In genomic region chr7:55016746-55017090, GRCh38 we compare ENCODE assay signal across 25 cellular contexts. TPM values are rescaled to one million over a fixed set of nuclear protein-coding genes. Genes with fewer than 3 reads are reported as not detected.
"Had no signal": no experiment of that assay in that cellular context is flagged by ENCODE, and none has a peak within 500 bp of the region (broad histone marks: within the 10 kb centered on the region; RNA-seq: fewer than 3 reads in every experiment).

No MANE protein-coding gene starts in this region.

- H3K4me1 Mint-ChIP-seq: immature natural killer cell; mesothelial cell of epicardium; natural killer cell; stimulated activated memory B cell treated with anti-CD40 and anti-IgM and Interleukin-4, amounts not matched to agents 10 μg/mL and 1 μg/mL and 100 μg/mL, for 72 hours; stimulated activated naive CD8-positive, alpha-beta T cell treated with anti-CD3 and anti-CD28 coated beads, Interleukin-15, amount 100 ng/mL, for 72 hours had no signal

- H3K4me3 ChIP-seq: left ventricle myocardium inferior, lung, ovary, right atrium auricular region, right lobe of liver, smooth muscle cell, thyroid gland, upper lobe of right lung had no signal

- H3K9me3 ChIP-seq: ovary, right atrium auricular region, right lobe of liver, thyroid gland, upper lobe of right lung had no signal

- H3K4me2 ChIP-seq: smooth muscle cell had no signal

- H3K27me3 ChIP-seq: ovary, right atrium auricular region, right lobe of liver, thyroid gland had no signal

- ATAC-seq: natural killer cell; right lobe of liver; stimulated activated memory B cell treated with anti-CD40 and anti-IgM and Interleukin-4, amounts not matched to agents 10 μg/mL and 1 μg/mL and 100 μg/mL, for 72 hours; stimulated activated naive CD8-positive, alpha-beta T cell treated with anti-CD3 and anti-CD28 coated beads, Interleukin-15, amount 100 ng/mL, for 72 hours; upper lobe of right lung had no signal

- DNase-seq: hypothalamus; immature natural killer cell; kidney; left ventricle myocardium inferior; mesendoderm; naive B cell; natural killer cell; nucleus accumbens; ovary; right lobe of liver; stimulated activated CD4-positive, alpha-beta T cell treated with anti-CD3 and anti-CD28 coated beads, Interleukin-1b, Interleukin-23, amount 100 ng/mL, for 48 hours; stimulated activated CD4-positive, alpha-beta T cell treated with anti-CD3 and anti-CD28 coated beads, Interleukin-2, amount 100 ng/mL, for 48 hours; stimulated activated CD4-positive, alpha-beta T cell treated with anti-CD3 and anti-CD28 coated beads, Interleukin-4, amount 100 ng/mL, for 4 hours; stimulated activated CD8-positive, alpha-beta memory T cell treated with anti-CD3 and anti-CD28 coated beads, Interleukin-4, amount 100 ng/mL, for 48 hours; stimulated activated naive CD4-positive, alpha-beta T cell treated with Interleukin-2 at 50 U/mL for 16 hours; stimulated activated naive CD8-positive, alpha-beta T cell treated with anti-CD3 and anti-CD28 coated beads, Interleukin-15, amount 100 ng/mL, for 72 hours; substantia nigra; thyroid gland; upper lobe of right lung had no signal

- H3K27ac ChIP-seq: left ventricle myocardium inferior, ovary, right atrium auricular region, upper lobe of right lung had no signal

- H3K36me3 ChIP-seq: left ventricle myocardium inferior, ovary, right atrium auricular region, right lobe of liver, thyroid gland, upper lobe of right lung had no signal

- H3K9me3 Mint-ChIP-seq: stimulated activated naive CD8-positive, alpha-beta T cell treated with anti-CD3 and anti-CD28 coated beads, Interleukin-15, amount 100 ng/mL, for 72 hours had no signal

- H3K4me3 Mint-ChIP-seq: naive B cell; natural killer cell; stimulated activated memory B cell treated with anti-CD40 and anti-IgM and Interleukin-4, amounts not matched to agents 10 μg/mL and 1 μg/mL and 100 μg/mL, for 72 hours; stimulated activated naive CD8-positive, alpha-beta T cell treated with anti-CD3 and anti-CD28 coated beads, Interleukin-15, amount 100 ng/mL, for 72 hours had no signal

- H3K27ac Mint-ChIP-seq: immature natural killer cell; mesothelial cell of epicardium; naive B cell; natural killer cell; progenitor cell of endocrine pancreas; stimulated activated memory B cell treated with anti-CD40 and anti-IgM and Interleukin-4, amounts not matched to agents 10 μg/mL and 1 μg/mL and 100 μg/mL, for 72 hours; stimulated activated naive CD8-positive, alpha-beta T cell treated with anti-CD3 and anti-CD28 coated beads, Interleukin-15, amount 100 ng/mL, for 72 hours had no signal

- H3K36me3 Mint-ChIP-seq: mesothelial cell of epicardium; naive B cell; natural killer cell; stimulated activated memory B cell treated with anti-CD40 and anti-IgM and Interleukin-4, amounts not matched to agents 10 μg/mL and 1 μg/mL and 100 μg/mL, for 72 hours had no signal

RNA-seq across cellular contexts. Expression of gene EGFR, which starts 2.1 kb away (rescaled TPM):
- total RNA-seq: natural killer cell had no signal
- polyA plus RNA-seq: immature natural killer cell had no signal
